Comparison of ENCODE assay signal across 1 cellular context in the genomic region with DNA sequence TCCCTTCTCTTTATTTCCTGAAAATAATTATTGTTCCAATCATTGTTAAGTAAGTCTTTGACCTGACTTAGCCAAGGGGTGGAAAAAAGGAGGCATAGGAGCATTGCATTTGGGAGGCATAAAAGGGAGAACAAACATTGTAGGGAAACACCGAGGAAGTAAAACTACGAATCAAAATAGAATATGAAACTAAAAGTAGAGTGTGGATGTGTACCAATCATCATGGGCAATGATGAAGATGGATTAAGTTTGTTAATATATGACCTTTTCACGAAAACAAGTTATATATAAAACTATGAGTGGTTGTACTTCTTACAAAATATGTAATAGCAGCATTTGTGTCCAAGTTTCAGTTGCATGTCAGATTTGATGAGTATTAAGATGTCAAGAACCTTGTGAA. TPM values are rescaled to one million over a fixed set of nuclear protein-coding genes. Genes with fewer than 3 reads are reported as not detected.
"Had no signal": no experiment of that assay in that cellular context is flagged by ENCODE, and none has a peak within 500 bp of the region (broad histone marks: within the 10 kb centered on the region; RNA-seq: fewer than 3 reads in every experiment).

No MANE protein-coding gene starts in this region.

RNA-seq across cellular contexts. Expression of gene FGL2, which starts 24.3 kb away (rescaled TPM):
- total RNA-seq: activated naive CD4-positive, alpha-beta T cell treated with anti-CD3 and anti-CD28 coated beads for 36 hours had no signal
